ENCODE assay signal across 1 cellular context in the genomic region with DNA sequence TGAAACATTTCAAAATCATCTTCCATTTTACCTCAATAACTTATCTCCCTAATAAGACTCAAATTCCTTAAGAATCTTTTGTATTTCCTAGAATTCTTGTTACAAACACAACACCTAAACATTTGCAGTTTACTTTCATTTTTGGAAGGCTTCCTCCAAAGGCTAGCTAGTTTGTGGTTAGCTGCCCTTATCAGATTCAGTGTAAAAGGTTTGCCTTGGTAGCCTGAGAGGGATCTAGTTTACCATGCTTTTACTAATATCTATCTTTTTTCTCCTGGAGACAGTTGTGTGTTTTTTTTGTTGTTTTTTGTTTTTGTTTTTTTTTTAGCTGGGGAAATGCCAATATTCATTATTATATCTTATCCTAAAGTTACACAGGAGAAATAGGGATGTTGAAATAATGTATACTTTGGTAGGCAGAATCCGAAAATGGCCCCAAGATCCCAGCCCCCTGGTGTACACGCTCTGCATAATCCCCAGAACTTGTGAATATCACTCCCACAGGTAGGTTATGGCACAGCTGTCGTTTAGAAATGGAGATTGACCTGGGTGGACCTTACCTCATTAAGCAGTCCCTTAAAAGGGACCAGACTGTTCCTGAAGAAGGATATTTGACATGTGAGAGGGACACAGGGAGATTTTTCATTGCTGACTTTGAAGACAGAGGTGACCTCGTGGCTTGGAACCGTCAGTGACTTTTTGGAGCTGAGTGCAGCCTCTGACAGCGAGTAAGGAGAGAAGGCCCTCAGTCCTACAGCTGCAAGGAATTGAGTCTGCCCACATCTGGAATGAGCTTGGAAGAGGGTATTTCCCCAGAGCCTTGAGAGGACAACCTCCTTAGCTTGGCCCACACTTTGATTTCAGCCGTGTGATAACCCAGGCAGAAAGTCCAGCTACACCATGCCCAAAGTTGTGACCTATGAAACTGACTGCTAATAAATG.
TF ChIP-seq lines count a peak whose summit lies in the region.

No MANE protein-coding gene starts in this region.

TF ChIP-seq in HepG2, 621 proteins besides CTCF, POLR2A, EP300 and RAD21 (continued from another document):
- TF ChIP-seq TFE3 (CRISPR knock-in tag; IDR thresholded peaks at IDR 0.05): no peak
- TF ChIP-seq JUN (CRISPR knock-in tag; IDR thresholded peaks at IDR 0.05): no peak
- TF ChIP-seq HNF4G (IDR thresholded peaks at IDR 0.05; ENCODE audit: borderline replicate concordance, low read depth, low read length): no peak
- no peak for TF ChIP-seq HNF4G (CRISPR knock-in tag; IDR thresholded peaks at IDR 0.05; ENCODE audit: borderline replicate concordance, low read depth)
TF ChIP-seq in HepG2: peak in this region for 1.
